ENCODE assay signal across 17 cellular contexts in the genomic region with DNA sequence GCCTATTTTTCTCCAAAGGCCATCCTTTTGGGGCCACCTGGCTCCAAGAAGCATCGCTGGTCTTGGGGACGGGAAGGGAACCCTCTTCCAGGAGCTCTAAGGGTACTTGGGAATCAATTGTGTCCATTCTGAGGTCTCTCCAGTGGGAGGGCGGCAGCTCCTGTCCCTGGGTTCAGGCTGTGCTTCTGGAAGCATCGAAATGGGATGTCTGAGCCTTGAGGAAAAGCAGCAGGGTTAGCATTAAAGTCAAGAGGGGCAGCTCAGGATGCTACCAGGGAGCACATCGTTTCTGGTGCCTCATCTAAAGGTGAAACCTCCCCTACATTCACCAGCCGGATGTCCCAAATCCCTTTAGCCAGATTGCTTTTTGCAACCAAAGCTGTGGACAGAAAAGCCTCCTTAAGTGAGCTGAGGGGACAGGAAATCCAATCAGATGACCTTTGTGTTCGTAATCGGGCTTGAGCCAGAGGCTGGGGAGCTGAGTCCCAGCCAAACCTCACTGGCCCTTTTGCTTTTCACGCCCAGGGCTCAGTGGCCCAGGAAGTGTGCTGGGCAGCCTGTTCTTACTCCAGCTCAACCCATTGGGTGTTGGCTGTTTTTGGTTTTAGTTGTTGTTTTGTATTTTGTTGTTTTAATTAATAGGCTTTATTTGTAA.
DNase-seq lines count a peak whose midpoint lies in the region; ATAC-seq and TF ChIP-seq lines count a peak whose summit lies in the region.
"Had no signal": no experiment of that assay in that cellular context is flagged by ENCODE, and none has a peak within 500 bp of the region (broad histone marks: within the 10 kb centered on the region; RNA-seq: fewer than 3 reads in every experiment).

No MANE protein-coding gene starts in this region.

- no peak for TF ChIP-seq CTCF in neural progenitor cell (IDR thresholded peaks at IDR 0.05)

- H3K27ac ChIP-seq in neural progenitor cell: no peak overlapping the region
- H3K27ac ChIP-seq: colonic mucosa, vagina had no signal

- H3K4me1 Mint-ChIP-seq in neural progenitor cell: peaks cover 68% of the 10 kb centered on the region

- H3K27me3 Mint-ChIP-seq in neural progenitor cell (ENCODE audit: insufficient read depth, low read depth): no peaks in the 10 kb centered on the region

- H3K27me3 ChIP-seq in neural progenitor cell: peaks cover 40% of the 10 kb centered on the region
- H3K27me3 ChIP-seq: colonic mucosa, vagina had no signal

- H3K36me3 ChIP-seq in neural progenitor cell: no peaks in the 10 kb centered on the region
- H3K36me3 ChIP-seq: colonic mucosa had no signal

- H3K36me3 Mint-ChIP-seq in neural progenitor cell: peaks cover 9% of the 10 kb centered on the region

- peaks cover 27% of the 10 kb centered on the region for H3F3A ChIP-seq in neural progenitor cell (ENCODE audit: low read depth)

- peaks cover 19% of the 10 kb centered on the region for H4K20me1 ChIP-seq in neural progenitor cell (ENCODE audit: low read depth)

- no peak overlapping the region for H2AFZ ChIP-seq in neural progenitor cell (replicated peaks)

- H3K4me2 ChIP-seq in neural progenitor cell: peak overlapping the region; percentile 25

- H3K4me1 ChIP-seq in neural progenitor cell: peaks cover 55% of the 10 kb centered on the region
- H3K4me1 ChIP-seq: colonic mucosa had no signal

- no peak overlapping the region for H3K4me3 Mint-ChIP-seq in neural progenitor cell

- ATAC-seq in Right ventricle myocardium inferior: peak; percentile 30
- no peak for ATAC-seq in GM18520 (IDR thresholded peaks at IDR 0.05; ENCODE audit: unreplicated experiment)
- ATAC-seq: mucosa of descending colon had no signal

- intact Hi-C loops in Right ventricle myocardium inferior (cut with DNase I): loop anchor here (10.0 kb wide), 1 partner anchor 606 kb away; a partner anchor contains a TSS

- H3K9ac ChIP-seq in neural progenitor cell: no peak overlapping the region

- H3K9me3 Mint-ChIP-seq in neural progenitor cell: peaks cover 3% of the 10 kb centered on the region

- H3K4me3 ChIP-seq in neural progenitor cell: no peak overlapping the region
- H3K4me3 ChIP-seq: colonic mucosa, mucosa of descending colon, vagina had no signal

- H3K9me3 ChIP-seq in neural progenitor cell (ENCODE audit: low read depth): no peaks in the 10 kb centered on the region
- H3K9me3 ChIP-seq: colonic mucosa, mucosa of descending colon, vagina had no signal

- H3K79me2 ChIP-seq in neural progenitor cell (ENCODE audit: low read depth): no peaks in the 10 kb centered on the region

- DNase-seq in AG08395 (ENCODE audit: low spot score) (peak; percentile 41), RPMI7951 (ENCODE audit: low read depth) (peak; percentile 87), Right ventricle myocardium inferior (ENCODE audit: missing footprints) (no peak), neural progenitor cell (ENCODE audit: low spot score) (peak; percentile 79), NCI-H2081 (lab: John Stamatoyannopoulos, UW) (no peak), epidermal melanocyte (ENCODE audit: insufficient read length, low spot score) (no peak), SKM-1 (lab: John Stamatoyannopoulos, UW; ENCODE audit: unreplicated experiment) (no peak)
- DNase-seq: colonic mucosa, DMS79, mucosa of descending colon, NCI-H1105, NCI-H2171, NCI-H774, SHP77 treated with DMSO at 0.1 percent for 48 hours, T-helper 2 cell had no signal

- no peak overlapping the region for H3K27ac Mint-ChIP-seq in neural progenitor cell

Comparison
In these comparisons a context has a peak if more than half of its experiments do, and no peak if none do; other contexts are left out.
1. DNase-seq: peak in AG08395 (single experiment), RPMI7951 (single experiment) and neural progenitor cell (single experiment); none in Right ventricle myocardium inferior (single experiment), NCI-H2081 (0 of 2), epidermal melanocyte (single experiment) and SKM-1 (single experiment).